In the genomic region with DNA sequence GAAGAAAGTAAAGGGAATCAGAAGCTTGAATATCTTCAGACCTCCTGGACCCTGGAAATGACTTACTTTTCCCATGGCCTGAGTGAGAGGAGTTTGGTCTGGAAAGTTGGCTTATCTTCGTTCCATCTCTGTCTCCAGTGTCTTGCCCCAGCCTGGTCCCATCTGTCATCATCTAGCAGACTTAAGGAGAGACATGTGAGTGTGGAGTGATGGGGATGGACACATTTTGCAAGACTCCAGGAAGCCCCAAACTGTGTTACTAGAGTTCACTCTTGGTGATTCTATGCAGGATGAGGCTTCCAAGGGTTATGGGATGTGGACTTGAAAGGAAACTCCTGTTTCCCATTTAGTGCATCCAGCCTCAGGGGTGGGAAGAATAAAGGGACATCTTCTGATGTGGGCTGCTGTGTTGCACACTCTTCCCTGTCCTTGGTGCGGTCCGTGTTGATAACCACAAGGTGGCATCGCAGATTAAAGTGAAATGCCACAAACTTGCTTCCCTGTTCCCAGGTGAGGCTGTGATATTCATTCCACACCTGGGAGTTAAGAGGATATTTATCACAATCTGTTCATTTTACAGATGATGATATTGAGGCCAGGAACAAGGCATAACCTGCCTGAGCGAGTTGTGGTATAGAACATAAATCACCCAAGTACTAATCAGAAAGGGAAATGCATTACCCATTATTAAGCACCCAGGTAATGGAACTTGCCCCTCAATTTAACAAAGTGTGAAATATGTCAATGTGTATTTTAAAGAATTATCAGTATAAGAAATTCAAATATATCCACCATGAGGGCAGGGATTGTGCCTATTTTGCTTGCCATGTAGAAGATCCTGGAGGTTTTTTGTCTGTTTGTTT, we compare ENCODE assay signal across 8 cellular contexts.
DNase-seq lines count a peak whose midpoint lies in the region; ATAC-seq and TF ChIP-seq lines count a peak whose summit lies in the region.

No MANE protein-coding gene starts in this region.

- no peaks in the 10 kb centered on the region for H3K4me1 Mint-ChIP-seq in activated CD8-positive, alpha-beta memory T cell treated with anti-CD3 and anti-CD28 coated beads, Interleukin-2, amount 10 ng/mL, durations not matched to agents 7 days and 5 days
- H3K4me1 Mint-ChIP-seq in activated CD4-positive, alpha-beta T cell treated with anti-CD3 and anti-CD28 coated beads, Interleukin-2, amount 10 ng/mL, durations not matched to agents 7 days and 5 days, result no peaks in the 10 kb centered on the region

- H3K27me3 ChIP-seq in mammary epithelial cell (ENCODE audit: insufficient read depth, low read length) (no peaks in the 10 kb centered on the region), lung (ENCODE audit: control insufficient read depth, insufficient read depth) (no peaks in the 10 kb centered on the region)

- no peak overlapping the region for H3K27ac Mint-ChIP-seq in activated naive CD4-positive, alpha-beta T cell treated with anti-CD3 and anti-CD28 coated beads, Interleukin-2, amount 50 U/mL, for 72 hours
- H3K27ac Mint-ChIP-seq in activated CD8-positive, alpha-beta memory T cell treated with anti-CD3 and anti-CD28 coated beads, Interleukin-2, amount 10 ng/mL, durations not matched to agents 7 days and 5 days, result no peak overlapping the region
- no peak overlapping the region for H3K27ac Mint-ChIP-seq in activated CD4-positive, alpha-beta T cell treated with anti-CD3 and anti-CD28 coated beads, Interleukin-2, amount 10 ng/mL, durations not matched to agents 7 days and 5 days

- no peaks in the 10 kb centered on the region for H3K27me3 Mint-ChIP-seq in activated CD8-positive, alpha-beta memory T cell treated with anti-CD3 and anti-CD28 coated beads, Interleukin-2, amount 10 ng/mL, durations not matched to agents 7 days and 5 days
- H3K27me3 Mint-ChIP-seq in activated CD4-positive, alpha-beta T cell treated with anti-CD3 and anti-CD28 coated beads, Interleukin-2, amount 10 ng/mL, durations not matched to agents 7 days and 5 days, result no peaks in the 10 kb centered on the region

- H3K36me3 Mint-ChIP-seq in activated naive CD4-positive, alpha-beta T cell treated with anti-CD3 and anti-CD28 coated beads, Interleukin-2, amount 50 U/mL, for 72 hours, result no peaks in the 10 kb centered on the region
- H3K36me3 Mint-ChIP-seq in activated CD8-positive, alpha-beta memory T cell treated with anti-CD3 and anti-CD28 coated beads, Interleukin-2, amount 10 ng/mL, durations not matched to agents 7 days and 5 days, result no peaks in the 10 kb centered on the region
- H3K36me3 Mint-ChIP-seq in activated CD4-positive, alpha-beta T cell treated with anti-CD3 and anti-CD28 coated beads, Interleukin-2, amount 10 ng/mL, durations not matched to agents 7 days and 5 days (ENCODE audit: low read depth), result no peaks in the 10 kb centered on the region

- peaks cover 1 to 2% of the 10 kb centered on the region in 2 donors for H3K9me3 Mint-ChIP-seq in activated naive CD4-positive, alpha-beta T cell treated with anti-CD3 and anti-CD28 coated beads, Interleukin-2, amount 50 U/mL, for 72 hours
- no peaks in the 10 kb centered on the region for H3K9me3 Mint-ChIP-seq in activated CD8-positive, alpha-beta memory T cell treated with anti-CD3 and anti-CD28 coated beads, Interleukin-2, amount 10 ng/mL, durations not matched to agents 7 days and 5 days (ENCODE audit: low read depth)
- no peaks in the 10 kb centered on the region for H3K9me3 Mint-ChIP-seq in activated CD4-positive, alpha-beta T cell treated with anti-CD3 and anti-CD28 coated beads, Interleukin-2, amount 10 ng/mL, durations not matched to agents 7 days and 5 days

- H3K4me1 ChIP-seq in mammary epithelial cell (ENCODE audit: insufficient read depth, low read length), result no peaks in the 10 kb centered on the region
- H3K4me1 ChIP-seq in lung (ENCODE audit: control insufficient read depth in 2 of 2, insufficient read depth in 2 of 2, low read length in 2 of 2), result peaks cover 0 to 3% of the 10 kb centered on the region in 2 donors

- 0% methylated on average over 5 of the region's 5 CpGs for WGBS in mammary epithelial cell (ENCODE audit: low coverage, missing lambda C conversion rate)
- 29 to 33% methylated on average over 5 of the region's 5 CpGs for WGBS in lung, 2 donors

- H3K4me3 ChIP-seq in mammary epithelial cell (replicated peaks in 1 of 3; ENCODE audit: insufficient read depth in 1 of 3, low read depth in 2 of 3, low read length in 3 of 3) (no peak overlapping the region), lung (no peak overlapping the region)

- no TSS peak for BruUV-seq in mammary epithelial cell (replicated peaks; lab: Mats Ljungman, UMichigan)

- intact Hi-C loops in mammary epithelial cell (cut with micrococcal nuclease), result loop anchor here (1.0 to 5.0 kb wide), 10 partner anchors 119 to 779 kb away; no protein-coding TSS in a partner anchor

- no peak overlapping the region for H2AFZ ChIP-seq in mammary epithelial cell (ENCODE audit: low read depth, low read length)

- dilution Hi-C loops in mammary epithelial cell (cut with HindIII; ENCODE audit: low sequenced_read_pairs), result no loop called here

- H3K4me3 Mint-ChIP-seq in activated CD8-positive, alpha-beta memory T cell treated with anti-CD3 and anti-CD28 coated beads, Interleukin-2, amount 10 ng/mL, durations not matched to agents 7 days and 5 days, result no peak overlapping the region
- H3K4me3 Mint-ChIP-seq in activated CD4-positive, alpha-beta T cell treated with anti-CD3 and anti-CD28 coated beads, Interleukin-2, amount 10 ng/mL, durations not matched to agents 7 days and 5 days, result no peak overlapping the region

- peak; percentile 0 for DNase-seq in NCI-H2029 (lab: John Stamatoyannopoulos, UW)
- DNase-seq in mammary epithelial cell, result peak; percentile 66
- DNase-seq in lung (ENCODE audit: low spot score), result no peak
- DNase-seq in activated naive CD4-positive, alpha-beta T cell treated with anti-CD3 and anti-CD28 coated beads, Interleukin-2, amount 50 U/mL, for 72 hours (ENCODE audit: low spot score in 2 of 2), result no peak
- DNase-seq in activated CD8-positive, alpha-beta memory T cell treated with anti-CD3 and anti-CD28 coated beads, Interleukin-2, amount 10 ng/mL, durations not matched to agents 7 days and 5 days, result no peak
- DNase-seq in activated CD4-positive, alpha-beta T cell treated with anti-CD3 and anti-CD28 coated beads, Interleukin-2, amount 10 ng/mL, durations not matched to agents 7 days and 5 days, result no peak
- DNase-seq in T-helper 2 cell, result no peak

- CTCF ChIA-PET in mammary epithelial cell (lab: Charles Lee; ENCODE audit: low non-redundant PET), result no interaction called here
- CTCF ChIA-PET in activated CD8-positive, alpha-beta memory T cell treated with anti-CD3 and anti-CD28 coated beads, Interleukin-2, amount 10 ng/mL, durations not matched to agents 7 days and 5 days (lab: Charles Lee), result no interaction called here
- CTCF ChIA-PET in activated CD4-positive, alpha-beta T cell treated with anti-CD3 and anti-CD28 coated beads, Interleukin-2, amount 10 ng/mL, durations not matched to agents 7 days and 5 days (lab: Charles Lee), result no interaction called here

- POLR2A ChIA-PET in activated CD4-positive, alpha-beta T cell treated with anti-CD3 and anti-CD28 coated beads, Interleukin-2, amount 10 ng/mL, durations not matched to agents 7 days and 5 days (lab: Charles Lee), result no interaction called here

- H3K9ac ChIP-seq in mammary epithelial cell (ENCODE audit: insufficient read depth, low read length), result no peak overlapping the region

- no peaks in the 10 kb centered on the region for H3K79me2 ChIP-seq in mammary epithelial cell (ENCODE audit: insufficient read depth, low read length)

- no peaks in the 10 kb centered on the region for H4K20me1 ChIP-seq in mammary epithelial cell (ENCODE audit: insufficient read depth, low read length)

- in situ Hi-C loops in mammary epithelial cell (cut with MboI; ENCODE audit: low sequenced_read_pairs in 2 of 2), result loop anchor here (25.0 kb wide), 3 partner anchors 229 to 754 kb away; no protein-coding TSS in a partner anchor

- ATAC-seq in lung (ENCODE audit: insufficient read depth, low FRiP score), result peak; percentile 59
- no peak for ATAC-seq in activated naive CD4-positive, alpha-beta T cell treated with anti-CD3 and anti-CD28 coated beads, Interleukin-2, amount 50 U/mL, for 72 hours
- ATAC-seq in activated CD8-positive, alpha-beta memory T cell treated with anti-CD3 and anti-CD28 coated beads, Interleukin-2, amount 10 ng/mL, durations not matched to agents 7 days and 5 days, result no peak

- H3K36me3 ChIP-seq in mammary epithelial cell (ENCODE audit: insufficient read depth, low read length) (no peaks in the 10 kb centered on the region), lung (ENCODE audit: control insufficient read depth in 2 of 2, insufficient read depth in 2 of 2, low read length in 2 of 2) (no peaks in the 10 kb centered on the region)

- H3K9me3 ChIP-seq in mammary epithelial cell (replicated peaks; ENCODE audit: insufficient read depth, low read length) (no peaks in the 10 kb centered on the region), lung (ENCODE audit: control insufficient read depth in 2 of 2, insufficient read depth in 1 of 2, low read length in 1 of 2) (no peaks in the 10 kb centered on the region)

- H3K27ac ChIP-seq in mammary epithelial cell (ENCODE audit: insufficient read depth, low read depth, low read length) (no peak overlapping the region), lung (ENCODE audit: low read depth in 1 of 2, low read length in 1 of 2) (no peak overlapping the region)

- H3K4me2 ChIP-seq in mammary epithelial cell (ENCODE audit: insufficient read depth, low read depth, low read length), result no peak overlapping the region

- peak; percentile 44; the same call in 2 of the 3 replicates for TF ChIP-seq CTCF in GM12872 (IDR thresholded peaks at IDR 0.05; ENCODE audit: insufficient read depth, low read depth, low read length)
- peak; percentile 74 to 86 for TF ChIP-seq CTCF in mammary epithelial cell (conservative IDR thresholded peaks at IDR 0.05 in 1 of 2, IDR thresholded peaks at IDR 0.05 in 1 of 2; ENCODE audit: extremely low read depth in 1 of 2, insufficient read depth in 1 of 2, low read depth in 1 of 2, low read length in 2 of 2)
- no peak for TF ChIP-seq CTCF in lung (IDR thresholded peaks at IDR 0.05; ENCODE audit: control extremely low read depth, extremely low read depth)

Comparison
In these comparisons a context has a peak if more than half of its experiments do, and no peak if none do; other contexts are left out.
1. DNase-seq: peak in NCI-H2029 (single experiment) and mammary epithelial cell (single experiment); none in lung (single experiment), activated naive CD4-positive, alpha-beta T cell treated with anti-CD3 and anti-CD28 coated beads, Interleukin-2, amount 50 U/mL, for 72 hours (0 of 2), activated CD8-positive, alpha-beta memory T cell treated with anti-CD3 and anti-CD28 coated beads, Interleukin-2, amount 10 ng/mL, durations not matched to agents 7 days and 5 days (single experiment), activated CD4-positive, alpha-beta T cell treated with anti-CD3 and anti-CD28 coated beads, Interleukin-2, amount 10 ng/mL, durations not matched to agents 7 days and 5 days (single experiment) and T-helper 2 cell (0 of 5).